Comparison of ENCODE assay signal across 16 cellular contexts in genomic region chr19:18518639-18519038, GRCh38. TPM values are rescaled to one million over a fixed set of nuclear protein-coding genes. Genes with fewer than 3 reads are reported as not detected.
DNase-seq lines count a peak whose midpoint lies in the region; ATAC-seq and TF ChIP-seq lines count a peak whose summit lies in the region.
"Had no signal": no experiment of that assay in that cellular context is flagged by ENCODE, and none has a peak within 500 bp of the region (broad histone marks: within the 10 kb centered on the region; RNA-seq: fewer than 3 reads in every experiment).

No MANE protein-coding gene starts in this region.

- DNase-seq in right atrium auricular region (ENCODE audit: low spot score) (no peak), left ventricle myocardium inferior (no peak), esophagus muscularis mucosa (ENCODE audit: extremely low spot score) (no peak), gastrocnemius medialis (no peak), iPS-NIHi11 (ENCODE audit: low spot score) (no peak)
- DNase-seq in activated naive CD8-positive, alpha-beta T cell treated with anti-CD3 and anti-CD28 coated beads for 36 hours = no peak
- DNase-seq: 8988T; activated CD8-positive, alpha-beta memory T cell treated with anti-CD3 and anti-CD28 coated beads, Interleukin-2, amount 10 ng/mL, durations not matched to agents 7 days and 5 days; adrenal gland; dermis blood vessel endothelial cell; NCI-H1105 treated with DMSO at 0.1 percent for 48 hours; NCI-H524 treated with DMSO at 0.1 percent for 48 hours; thyroid gland had no signal

- H3K27me3 ChIP-seq in right atrium auricular region = no peaks in the 10 kb centered on the region
- H3K27me3 ChIP-seq in left ventricle myocardium inferior (ENCODE audit: low read depth) = no peaks in the 10 kb centered on the region
- no peaks in the 10 kb centered on the region for H3K27me3 ChIP-seq in esophagus muscularis mucosa
- no peaks in the 10 kb centered on the region for H3K27me3 ChIP-seq in gastrocnemius medialis
- H3K27me3 ChIP-seq: adrenal gland, thyroid gland had no signal

- no peak for TF ChIP-seq EP300 in esophagus muscularis mucosa (IDR thresholded peaks at IDR 0.05)

- WGBS in esophagus muscularis mucosa = 92% methylated on average over 9 of the region's 9 CpGs

- TF ChIP-seq POLR2A in esophagus muscularis mucosa (IDR thresholded peaks at IDR 0.05; ENCODE audit: low read depth) (no peak), gastrocnemius medialis (IDR thresholded peaks at IDR 0.05) (no peak)

- H3K4me1 ChIP-seq in right atrium auricular region (peaks cover 0 to 69% of the 10 kb centered on the region in 2 donors), left ventricle myocardium inferior (peaks cover 77% of the 10 kb centered on the region), esophagus muscularis mucosa (peaks cover 52 to 79% (median 66%) of the 10 kb centered on the region in 4 donors), gastrocnemius medialis (peaks cover 58 to 65% of the 10 kb centered on the region in 2 donors)

- H3K27me3 Mint-ChIP-seq in activated naive CD8-positive, alpha-beta T cell treated with anti-CD3 and anti-CD28 coated beads for 36 hours = no peaks in the 10 kb centered on the region
- H3K27me3 Mint-ChIP-seq: activated CD8-positive, alpha-beta memory T cell treated with anti-CD3 and anti-CD28 coated beads, Interleukin-2, amount 10 ng/mL, durations not matched to agents 7 days and 5 days had no signal

- H3K4me3 ChIP-seq in right atrium auricular region (no peak overlapping the region), left ventricle myocardium inferior (no peak overlapping the region), esophagus muscularis mucosa (no peak overlapping the region), gastrocnemius medialis (no peak overlapping the region)
- H3K4me3 ChIP-seq: adrenal gland, lung, thyroid gland had no signal

- H3K9me3 ChIP-seq in right atrium auricular region (no peaks in the 10 kb centered on the region), left ventricle myocardium inferior (replicated peaks) (no peaks in the 10 kb centered on the region), esophagus muscularis mucosa (no peaks in the 10 kb centered on the region), gastrocnemius medialis (no peaks in the 10 kb centered on the region)
- H3K9me3 ChIP-seq: adrenal gland, thyroid gland had no signal

- H3K27ac ChIP-seq in right atrium auricular region (peak overlapping the region; percentile 96 to 99), left ventricle myocardium inferior (replicated peaks) (no peak overlapping the region), esophagus muscularis mucosa (replicated peaks in 1 of 4) (peak overlapping the region; percentile 96 to 99 (median 98)), gastrocnemius medialis (peak overlapping the region; percentile 97 to 100 (median 98))

- peaks cover 21% of the 10 kb centered on the region for H3K4me1 Mint-ChIP-seq in activated naive CD8-positive, alpha-beta T cell treated with anti-CD3 and anti-CD28 coated beads for 36 hours

- no peak for ATAC-seq in gastrocnemius medialis
- no peak for ATAC-seq in HG02759 (IDR thresholded peaks at IDR 0.05; ENCODE audit: unreplicated experiment)
- ATAC-seq in HG02852 (IDR thresholded peaks at IDR 0.05; ENCODE audit: unreplicated experiment) = no peak
- ATAC-seq: activated CD8-positive, alpha-beta memory T cell treated with anti-CD3 and anti-CD28 coated beads, Interleukin-2, amount 10 ng/mL, durations not matched to agents 7 days and 5 days had no signal

- intact Hi-C loops in left ventricle myocardium inferior (cut with micrococcal nuclease) = no loop called here
- intact Hi-C loops in esophagus muscularis mucosa (cut with DNase I) = no loop called here
- intact Hi-C loops in gastrocnemius medialis (cut with DNase I; ENCODE audit: low total_unique reads) = no loop called here

- no peak overlapping the region for H3K27ac Mint-ChIP-seq in activated naive CD8-positive, alpha-beta T cell treated with anti-CD3 and anti-CD28 coated beads for 36 hours

- in situ Hi-C loops in gastrocnemius medialis (cut with MboI; ENCODE audit: low sequenced_read_pairs in 4 of 4) = loop anchor here in 2 of 4 donors (5.0 kb wide), 2 partner anchors 46 to 51 kb away; no protein-coding TSS in a partner anchor

- H3K36me3 ChIP-seq in right atrium auricular region (no peaks in the 10 kb centered on the region), left ventricle myocardium inferior (no peaks in the 10 kb centered on the region), esophagus muscularis mucosa (no peaks in the 10 kb centered on the region), gastrocnemius medialis (no peaks in the 10 kb centered on the region)
- H3K36me3 ChIP-seq: adrenal gland, thyroid gland had no signal

- no peaks in the 10 kb centered on the region for H3K9me3 Mint-ChIP-seq in activated naive CD8-positive, alpha-beta T cell treated with anti-CD3 and anti-CD28 coated beads for 36 hours

- no peak overlapping the region for H3K4me3 Mint-ChIP-seq in activated naive CD8-positive, alpha-beta T cell treated with anti-CD3 and anti-CD28 coated beads for 36 hours
- H3K4me3 Mint-ChIP-seq: activated CD8-positive, alpha-beta memory T cell treated with anti-CD3 and anti-CD28 coated beads, Interleukin-2, amount 10 ng/mL, durations not matched to agents 7 days and 5 days had no signal

- H3K36me3 Mint-ChIP-seq in activated naive CD8-positive, alpha-beta T cell treated with anti-CD3 and anti-CD28 coated beads for 36 hours = no peaks in the 10 kb centered on the region
- H3K36me3 Mint-ChIP-seq: activated CD8-positive, alpha-beta memory T cell treated with anti-CD3 and anti-CD28 coated beads, Interleukin-2, amount 10 ng/mL, durations not matched to agents 7 days and 5 days had no signal

- TF ChIP-seq CTCF in right atrium auricular region (IDR thresholded peaks at IDR 0.05) (no peak), left ventricle myocardium inferior (IDR thresholded peaks at IDR 0.05; ENCODE audit: borderline replicate concordance) (no peak), esophagus muscularis mucosa (IDR thresholded peaks at IDR 0.05) (no peak), gastrocnemius medialis (IDR thresholded peaks at IDR 0.05 in 4 of 5, conservative IDR thresholded peaks at IDR 0.05 in 1 of 5) (no peak)

RNA-seq across cellular contexts. Expression of gene ELL, which starts 3.2 kb away (rescaled TPM):
- total RNA-seq in right atrium auricular region = 10 to 100 TPM; 12.4 to 17.5 TPM
- 7.9 TPM for total RNA-seq in left ventricle myocardium inferior
- 10 to 100 TPM in 3 of 4 donors, 1 to 10 TPM in 1; 9.1 to 35.1 (median 20.1) TPM for total RNA-seq in esophagus muscularis mucosa
- 10 to 100 TPM; 21.8 to 30.8 (median 27.3) TPM for total RNA-seq in gastrocnemius medialis
- 10 to 100 TPM; 20.0 to 21.0 TPM for total RNA-seq in activated naive CD8-positive, alpha-beta T cell treated with anti-CD3 and anti-CD28 coated beads for 36 hours

RNA-seq across cellular contexts. Expression of gene FKBP8, which starts 24.7 kb away (rescaled TPM):
- 100 to 1,000 TPM; 192 to 345 TPM for total RNA-seq in right atrium auricular region
- 153 TPM for total RNA-seq in left ventricle myocardium inferior
- total RNA-seq in esophagus muscularis mucosa = 100 to 1,000 TPM; 420 to 568 (median 430) TPM
- 100 to 1,000 TPM; 157 to 195 (median 184) TPM for total RNA-seq in gastrocnemius medialis
- total RNA-seq in activated naive CD8-positive, alpha-beta T cell treated with anti-CD3 and anti-CD28 coated beads for 36 hours = 100 to 1,000 TPM; 168 to 170 TPM

RNA-seq across cellular contexts. Expression of gene KXD1, which starts 39.0 kb away (rescaled TPM):
- total RNA-seq in right atrium auricular region = 100 to 1,000 TPM in 1 of 2 donors, 10 to 100 TPM in 1; 60.7 to 114 TPM
- total RNA-seq in left ventricle myocardium inferior = 52.0 TPM
- total RNA-seq in esophagus muscularis mucosa = 100 to 1,000 TPM; 129 to 155 (median 149) TPM
- 100 to 1,000 TPM in 3 of 4 donors, 10 to 100 TPM in 1; 97.1 to 155 (median 106) TPM for total RNA-seq in gastrocnemius medialis
- total RNA-seq in activated naive CD8-positive, alpha-beta T cell treated with anti-CD3 and anti-CD28 coated beads for 36 hours = 100 to 1,000 TPM; 116 to 124 TPM

RNA-seq across cellular contexts. Expression of gene UBA52, which starts 53.0 kb away (rescaled TPM):
- total RNA-seq in right atrium auricular region (100 to 1,000 TPM; 272 to 543 TPM), left ventricle myocardium inferior (643 TPM), esophagus muscularis mucosa (100 to 1,000 TPM; 560 to 800 (median 665) TPM), gastrocnemius medialis (100 to 1,000 TPM; 512 to 719 (median 537) TPM)
- total RNA-seq in activated naive CD8-positive, alpha-beta T cell treated with anti-CD3 and anti-CD28 coated beads for 36 hours = 1,000 to 10,000 TPM; 1,816 to 1,826 TPM
